In the genomic region with DNA sequence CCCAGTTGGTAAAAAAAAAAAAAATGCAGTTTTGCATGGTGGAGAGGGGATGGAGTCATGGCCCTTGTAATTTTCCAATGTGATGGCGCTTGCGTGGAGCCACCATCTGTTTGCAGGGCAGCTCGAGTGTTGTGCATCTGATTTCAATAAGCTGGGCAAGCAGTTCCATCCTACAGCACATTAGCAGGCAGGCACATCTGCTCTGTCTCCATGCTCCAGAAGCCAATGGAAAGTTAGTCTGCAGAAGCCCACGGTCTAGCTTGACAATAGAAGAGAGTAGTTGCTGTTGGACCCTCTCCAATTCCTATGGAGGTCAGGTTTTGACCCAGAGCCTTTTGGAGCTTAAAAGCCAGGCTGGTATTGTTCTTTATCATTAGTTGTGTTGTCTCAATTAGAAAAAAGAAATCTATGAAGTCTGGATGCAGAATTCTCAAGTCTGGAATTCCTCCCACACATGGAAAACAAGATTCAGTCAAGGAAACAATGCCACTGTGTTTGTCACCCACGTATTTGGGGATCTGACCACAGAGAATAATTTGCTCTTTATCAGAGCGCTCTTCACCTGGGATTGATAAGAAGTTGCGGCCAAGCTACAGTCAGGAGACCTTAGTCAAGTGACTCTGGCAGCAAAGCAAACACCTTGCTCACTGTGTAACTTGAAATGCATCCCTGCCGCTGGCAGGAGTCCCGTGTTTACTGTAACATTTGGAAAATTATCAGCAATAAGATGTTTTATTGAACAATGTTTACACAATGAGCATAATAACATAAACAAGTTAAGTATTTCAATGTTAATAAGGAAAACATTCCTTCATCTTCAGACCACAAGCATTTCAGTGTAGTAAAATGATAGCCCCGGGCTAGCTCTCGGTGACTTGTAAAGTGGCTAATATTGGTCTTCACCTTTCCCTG, we compare ENCODE assay signal across 12 cellular contexts. TPM values are rescaled to one million over a fixed set of nuclear protein-coding genes. Genes with fewer than 3 reads are reported as not detected.
DNase-seq lines count a peak whose midpoint lies in the region; ATAC-seq and TF ChIP-seq lines count a peak whose summit lies in the region.
"Had no signal": no experiment of that assay in that cellular context is flagged by ENCODE, and none has a peak within 500 bp of the region (broad histone marks: within the 10 kb centered on the region; RNA-seq: fewer than 3 reads in every experiment).

No MANE protein-coding gene starts in this region.

- H2AK9ac ChIP-seq in IMR-90 (replicated peaks; ENCODE audit: low read depth, low read length, poor library complexity): no peak overlapping the region

- H3K4me2 ChIP-seq in IMR-90 (ENCODE audit: low read depth, low read length): no peak overlapping the region

- no peak overlapping the region for H2BK20ac ChIP-seq in IMR-90 (ENCODE audit: low read depth, low read length)

- DNase-seq in COLO668 (lab: John Stamatoyannopoulos, UW; ENCODE audit: unreplicated experiment) (peak; percentile 72), IMR-90 (peak; percentile 51), NCI-H82 (lab: John Stamatoyannopoulos, UW) (peak; percentile 88), foreskin fibroblast (peak; percentile 49 to 81), type B pancreatic cell (ENCODE audit: extremely low spot score, unreplicated experiment) (no peak), NCI-H1048 (lab: John Stamatoyannopoulos, UW) (no peak)
- DNase-seq in natural killer cell treated with Interleukin-12 subunit alpha and Interleukin-12 subunit beta and Interleukin-15 and Interleukin-18, amount 100 ng/mL, for 72 hours (ENCODE audit: low spot score): no peak
- DNase-seq in activated T-cell treated with anti-CD3 and anti-CD28 coated beads, Interleukin-2, amount 50 U/mL, for 24 hours: no peak
- DNase-seq: activated CD8-positive, alpha-beta memory T cell treated with anti-CD3 and anti-CD28 coated beads, Interleukin-2, amount 10 ng/mL, durations not matched to agents 7 days and 5 days; activated naive CD4-positive, alpha-beta T cell treated with anti-CD3 and anti-CD28 coated beads, Interleukin-2, amount 50 U/mL, for 16 hours; islet precursor cell had no signal

- POLR2A ChIA-PET in IMR-90 (lab: Charles Lee; ENCODE audit: unreplicated experiment): no interaction called here

- dilution Hi-C loops in IMR-90 (cut with HindIII; ENCODE audit: low sequenced_read_pairs, unreplicated experiment): no loop called here

- H3K4ac ChIP-seq in IMR-90 (ENCODE audit: low read depth, low read length): no peak overlapping the region

- BruUV-seq in IMR-90 (replicated peaks; lab: Mats Ljungman, UMichigan): no TSS peak

- peak; percentile 45 for ATAC-seq in IMR-90 (ENCODE audit: low read depth)
- no peak for ATAC-seq in natural killer cell treated with Interleukin-12 subunit alpha and Interleukin-12 subunit beta and Interleukin-15 and Interleukin-18, amount 100 ng/mL, for 72 hours
- ATAC-seq: activated CD8-positive, alpha-beta memory T cell treated with anti-CD3 and anti-CD28 coated beads, Interleukin-2, amount 10 ng/mL, durations not matched to agents 7 days and 5 days; GM12878 had no signal

- no peak overlapping the region for H4K5ac ChIP-seq in IMR-90 (ENCODE audit: low read depth, low read length)

- no peak overlapping the region for H3K27ac ChIP-seq in IMR-90 (ENCODE audit: insufficient read depth, low read length)

- H3K56ac ChIP-seq in IMR-90 (ENCODE audit: extremely low read depth, insufficient read depth, low read length): no peak overlapping the region

- no peak for TF ChIP-seq RAD21 in IMR-90 (IDR thresholded peaks at IDR 0.05; ENCODE audit: low read length)

- no peak overlapping the region for H2BK15ac ChIP-seq in IMR-90 (ENCODE audit: low read depth, low read length)

- no peak overlapping the region for H3K4me3 ChIP-seq in IMR-90 (ENCODE audit: insufficient read depth, low read depth, low read length)
- no peak overlapping the region for H3K4me3 ChIP-seq in foreskin fibroblast (ENCODE audit: low read depth in 1 of 2, low read length in 2 of 2)
- H3K4me3 ChIP-seq: GM12878 had no signal

- H3K79me1 ChIP-seq in IMR-90 (ENCODE audit: low read depth in 1 of 2, low read length in 2 of 2): peaks cover 7 to 22% of the 10 kb centered on the region in 2 experiments; a peak in 3 of 4 replicates

- no peaks in the 10 kb centered on the region for H4K20me1 ChIP-seq in IMR-90 (ENCODE audit: insufficient read depth, low read length)

- H4K8ac ChIP-seq in IMR-90 (ENCODE audit: low read depth in 2 of 2, low read length in 2 of 2): no peak overlapping the region

- H2AK5ac ChIP-seq in IMR-90 (ENCODE audit: low read depth, low read length): no peak overlapping the region

- in situ Hi-C loops in IMR-90 (cut with MboI; ENCODE audit: low sequenced_read_pairs): loop anchor here (25.0 kb wide), 1 partner anchor 580 kb away; no protein-coding TSS in a partner anchor

- no peak for TF ChIP-seq POLR2A in IMR-90 (IDR thresholded peaks at IDR 0.05; ENCODE audit: low read depth, low read length)

- no peak overlapping the region for H2BK5ac ChIP-seq in IMR-90 (ENCODE audit: low read depth, low read length, poor library complexity, severe bottlenecking)

- no peak overlapping the region for H3K4me3 Mint-ChIP-seq in natural killer cell treated with Interleukin-12 subunit alpha and Interleukin-12 subunit beta and Interleukin-15 and Interleukin-18, amount 100 ng/mL, for 72 hours
- H3K4me3 Mint-ChIP-seq in activated T-cell treated with anti-CD3 and anti-CD28 coated beads, Interleukin-2, amount 50 U/mL, for 24 hours: no peak overlapping the region
- H3K4me3 Mint-ChIP-seq in type B pancreatic cell: no peak overlapping the region
- H3K4me3 Mint-ChIP-seq: activated CD8-positive, alpha-beta memory T cell treated with anti-CD3 and anti-CD28 coated beads, Interleukin-2, amount 10 ng/mL, durations not matched to agents 7 days and 5 days had no signal

- no peaks in the 10 kb centered on the region for H3K36me3 Mint-ChIP-seq in natural killer cell treated with Interleukin-12 subunit alpha and Interleukin-12 subunit beta and Interleukin-15 and Interleukin-18, amount 100 ng/mL, for 72 hours
- no peaks in the 10 kb centered on the region for H3K36me3 Mint-ChIP-seq in activated T-cell treated with anti-CD3 and anti-CD28 coated beads, Interleukin-2, amount 50 U/mL, for 24 hours (ENCODE audit: low read depth)
- H3K36me3 Mint-ChIP-seq in type B pancreatic cell: no peaks in the 10 kb centered on the region
- H3K36me3 Mint-ChIP-seq: activated CD8-positive, alpha-beta memory T cell treated with anti-CD3 and anti-CD28 coated beads, Interleukin-2, amount 10 ng/mL, durations not matched to agents 7 days and 5 days had no signal

- H3K4me1 ChIP-seq in IMR-90 (ENCODE audit: control insufficient read depth, insufficient read depth, low read length): peaks cover 12% of the 10 kb centered on the region

- no peaks in the 10 kb centered on the region for H3K36me3 ChIP-seq in IMR-90 (ENCODE audit: control insufficient read depth, insufficient read depth, low read length)

- no CpG with 5 or more reads among the region's 11 CpGs for WGBS in IMR-90 (ENCODE audit: extremely low coverage in 2 of 2, insufficient read length in 1 of 2), 2 experiments

- H3K9ac ChIP-seq in IMR-90 (ENCODE audit: low read depth, low read length): no peak overlapping the region

- no peaks in the 10 kb centered on the region for H3K9me3 Mint-ChIP-seq in natural killer cell treated with Interleukin-12 subunit alpha and Interleukin-12 subunit beta and Interleukin-15 and Interleukin-18, amount 100 ng/mL, for 72 hours
- H3K9me3 Mint-ChIP-seq in activated T-cell treated with anti-CD3 and anti-CD28 coated beads, Interleukin-2, amount 50 U/mL, for 24 hours: no peaks in the 10 kb centered on the region
- no peaks in the 10 kb centered on the region for H3K9me3 Mint-ChIP-seq in type B pancreatic cell

- no peak overlapping the region for H3K27ac Mint-ChIP-seq in natural killer cell treated with Interleukin-12 subunit alpha and Interleukin-12 subunit beta and Interleukin-15 and Interleukin-18, amount 100 ng/mL, for 72 hours
- no peak overlapping the region for H3K27ac Mint-ChIP-seq in activated T-cell treated with anti-CD3 and anti-CD28 coated beads, Interleukin-2, amount 50 U/mL, for 24 hours
- no peak overlapping the region for H3K27ac Mint-ChIP-seq in type B pancreatic cell
- H3K27ac Mint-ChIP-seq: activated CD8-positive, alpha-beta memory T cell treated with anti-CD3 and anti-CD28 coated beads, Interleukin-2, amount 10 ng/mL, durations not matched to agents 7 days and 5 days had no signal

- intact Hi-C loops in IMR-90 (cut with micrococcal nuclease): no loop called here

- no peak overlapping the region for H2BK120ac ChIP-seq in IMR-90 (ENCODE audit: low read depth, low read length)

- H3K27me3 Mint-ChIP-seq in natural killer cell treated with Interleukin-12 subunit alpha and Interleukin-12 subunit beta and Interleukin-15 and Interleukin-18, amount 100 ng/mL, for 72 hours: peaks cover 12 to 13% of the 10 kb centered on the region in 2 donors
- H3K27me3 Mint-ChIP-seq in activated T-cell treated with anti-CD3 and anti-CD28 coated beads, Interleukin-2, amount 50 U/mL, for 24 hours: peaks cover 28% of the 10 kb centered on the region
- H3K27me3 Mint-ChIP-seq in type B pancreatic cell: peaks cover 3% of the 10 kb centered on the region

- H3K9me3 ChIP-seq in IMR-90 (ENCODE audit: control insufficient read depth, insufficient read depth, low read length): no peaks in the 10 kb centered on the region

- no peak overlapping the region for H3K23ac ChIP-seq in IMR-90 (ENCODE audit: low read depth, low read length)

- no peak overlapping the region for H2AFZ ChIP-seq in IMR-90 (replicated peaks; ENCODE audit: low read length, poor library complexity)

- no peaks in the 10 kb centered on the region; the same call in 1 of the 2 replicates for H3K27me3 ChIP-seq in IMR-90 (ENCODE audit: control insufficient read depth, insufficient read depth, low read length)

- no peak overlapping the region for H3K14ac ChIP-seq in IMR-90 (replicated peaks; ENCODE audit: low read depth, low read length)

- CTCF ChIA-PET in IMR-90 (lab: Yijun Ruan, JAX): no interaction called here

- H3K18ac ChIP-seq in IMR-90 (ENCODE audit: low read depth, low read length): no peak overlapping the region

- TF ChIP-seq CTCF in IMR-90 (conservative IDR thresholded peaks at IDR 0.05; ENCODE audit: low read depth, low read length) (no peak), foreskin fibroblast (IDR thresholded peaks at IDR 0.05; ENCODE audit: low read depth, low read length) (no peak), type B pancreatic cell (conservative IDR thresholded peaks at IDR 0.05) (no peak)

- H3K4me1 Mint-ChIP-seq in natural killer cell treated with Interleukin-12 subunit alpha and Interleukin-12 subunit beta and Interleukin-15 and Interleukin-18, amount 100 ng/mL, for 72 hours (ENCODE audit: low read depth in 2 of 2): no peaks in the 10 kb centered on the region
- H3K4me1 Mint-ChIP-seq in activated T-cell treated with anti-CD3 and anti-CD28 coated beads, Interleukin-2, amount 50 U/mL, for 24 hours (ENCODE audit: low read depth): no peaks in the 10 kb centered on the region
- peaks cover 19% of the 10 kb centered on the region for H3K4me1 Mint-ChIP-seq in type B pancreatic cell (ENCODE audit: unreplicated experiment)
- H3K4me1 Mint-ChIP-seq: activated CD8-positive, alpha-beta memory T cell treated with anti-CD3 and anti-CD28 coated beads, Interleukin-2, amount 10 ng/mL, durations not matched to agents 7 days and 5 days had no signal

- H3K9me1 ChIP-seq in IMR-90 (ENCODE audit: insufficient read depth, low read length): peaks cover 6% of the 10 kb centered on the region; the same call in 1 of the 2 replicates

- no peak overlapping the region for H4K91ac ChIP-seq in IMR-90 (ENCODE audit: insufficient read depth, low read depth, low read length)

RNA-seq across cellular contexts. Expression of gene NGF, which starts 20.7 kb away (rescaled TPM):
- 8.3 and 12.5 TPM in 2 replicates for total RNA-seq in IMR-90 (2012; rRNA removed)
- polyA plus RNA-seq in IMR-90 (2012; rRNA removed): 21.7 and 28.7 TPM in 2 replicates
- polyA plus RNA-seq in IMR-90 (2012; cell fraction: cytosol; rRNA removed): 10.0 and 32.5 TPM in 2 replicates
- polyA plus RNA-seq in IMR-90 (2012; cell fraction: nucleus; rRNA removed; ENCODE audit: low replicate concordance): 23.1 and 29.5 TPM in 2 replicates
- not detected for total RNA-seq in natural killer cell treated with Interleukin-12 subunit alpha and Interleukin-12 subunit beta and Interleukin-15 and Interleukin-18, amount 100 ng/mL, for 72 hours
- total RNA-seq in type B pancreatic cell (ENCODE audit: low replicate concordance): 2.9 and 3.3 TPM in 2 replicates
- total RNA-seq: activated CD8-positive, alpha-beta memory T cell treated with anti-CD3 and anti-CD28 coated beads, Interleukin-2, amount 10 ng/mL, durations not matched to agents 7 days and 5 days; GM12878 had no signal
- polyA plus RNA-seq: GM12878 had no signal

Comparison
In these comparisons a context has a peak if more than half of its experiments do, and no peak if none do; other contexts are left out.
1. DNase-seq: peak in COLO668 (single experiment), IMR-90 (single experiment), NCI-H82 (single experiment) and foreskin fibroblast (2 of 2); none in natural killer cell treated with Interleukin-12 subunit alpha and Interleukin-12 subunit beta and Interleukin-15 and Interleukin-18, amount 100 ng/mL, for 72 hours (single experiment), activated T-cell treated with anti-CD3 and anti-CD28 coated beads, Interleukin-2, amount 50 U/mL, for 24 hours (single experiment), type B pancreatic cell (single experiment) and NCI-H1048 (single experiment).